10 cellular contexts compared by ENCODE assay signal in the genomic region with DNA sequence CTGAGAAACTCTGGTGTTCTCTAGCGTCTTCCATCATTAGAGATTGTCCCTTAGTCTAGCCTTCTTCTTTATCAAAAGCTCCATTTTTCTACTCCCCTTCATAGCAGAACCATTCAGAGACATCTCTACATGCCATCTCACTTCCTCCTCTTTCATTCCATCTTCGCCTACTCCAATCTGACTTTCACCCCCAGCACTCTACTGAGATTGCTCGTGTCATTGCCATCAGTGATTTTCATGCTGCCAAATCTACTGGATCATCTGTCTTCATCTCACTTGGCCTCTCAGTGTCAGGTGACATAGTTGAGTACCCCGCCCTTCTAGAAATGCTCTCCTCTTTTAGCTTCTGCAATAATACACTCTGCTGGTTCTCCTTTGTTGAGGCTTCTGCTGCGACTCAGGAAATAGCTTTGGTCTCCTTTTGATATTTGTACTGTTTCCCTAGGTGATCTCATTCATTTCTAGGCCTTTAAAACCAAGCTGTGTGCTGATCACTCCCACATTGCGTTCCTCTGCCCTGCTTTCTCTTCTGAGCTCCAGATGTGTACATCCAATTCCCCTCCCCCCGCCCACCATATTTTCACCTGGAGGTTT.
DNase-seq lines count a peak whose midpoint lies in the region; ATAC-seq and FAIRE-seq lines count a peak whose summit lies in the region.
"Had no signal": no experiment of that assay in that cellular context is flagged by ENCODE, and none has a peak within 500 bp of the region (broad histone marks: within the 10 kb centered on the region; RNA-seq: fewer than 3 reads in every experiment).

No MANE protein-coding gene starts in this region.

- ATAC-seq in CD4-positive, CD25-positive, alpha-beta regulatory T cell (ENCODE audit: low read depth in 2 of 2), result peak; percentile 59 to 87
- peak; percentile 60 for ATAC-seq in GM18858 (IDR thresholded peaks at IDR 0.05; ENCODE audit: unreplicated experiment)
- no peak for ATAC-seq in GM21717 (IDR thresholded peaks at IDR 0.05; ENCODE audit: unreplicated experiment)

- H3K27me3 Mint-ChIP-seq in CD4-positive, CD25-positive, alpha-beta regulatory T cell, result no peaks in the 10 kb centered on the region

- no peak overlapping the region for H3K27ac Mint-ChIP-seq in CD4-positive, CD25-positive, alpha-beta regulatory T cell

- FAIRE-seq in HTR-8/SVneo (lab: Jason Lieb, UNC), result peak; percentile 84

- peaks cover 8% of the 10 kb centered on the region for H3K36me3 Mint-ChIP-seq in CD4-positive, CD25-positive, alpha-beta regulatory T cell

- H3K4me1 ChIP-seq in CD4-positive, CD25-positive, alpha-beta regulatory T cell (ENCODE audit: control insufficient read depth, insufficient read depth, low read length, poor library complexity, severe bottlenecking), result peaks cover 10% of the 10 kb centered on the region

- H3K4me3 ChIP-seq in CD4-positive, CD25-positive, alpha-beta regulatory T cell (ENCODE audit: low read depth, low read length), result peak overlapping the region; percentile 13
- H3K4me3 ChIP-seq: adrenal gland had no signal

- no peak overlapping the region for H3K4me3 Mint-ChIP-seq in CD4-positive, CD25-positive, alpha-beta regulatory T cell

- DNase-seq in CD4-positive, CD25-positive, alpha-beta regulatory T cell, result peak in 2 of 3 donors; percentile 76 to 78
- DNase-seq in HTR-8/SVneo (ENCODE audit: insufficient read length, low spot score) (no peak), globus pallidus (ENCODE audit: low spot score) (no peak), pons (ENCODE audit: low spot score) (no peak)
- DNase-seq in central memory CD4-positive, alpha-beta T cell, result peak; percentile 18
- no peak for DNase-seq in activated CD8-positive, alpha-beta memory T cell treated with anti-CD3 and anti-CD28 coated beads, Interleukin-2, amount 50 U/mL, for 4 hours
- DNase-seq: adrenal gland, NCI-H1105 treated with DMSO at 0.1 percent for 48 hours had no signal

- H3K9me3 Mint-ChIP-seq in CD4-positive, CD25-positive, alpha-beta regulatory T cell, result no peaks in the 10 kb centered on the region

- H3K4me1 Mint-ChIP-seq in CD4-positive, CD25-positive, alpha-beta regulatory T cell, result peaks cover 0 to 18% (median 8%) of the 10 kb centered on the region in 4 donors

- no peaks in the 10 kb centered on the region for H3K27me3 ChIP-seq in CD4-positive, CD25-positive, alpha-beta regulatory T cell (ENCODE audit: control insufficient read depth, insufficient read depth, low read length)
- H3K27me3 ChIP-seq: adrenal gland had no signal

- H3K27ac ChIP-seq in CD4-positive, CD25-positive, alpha-beta regulatory T cell (ENCODE audit: insufficient read depth, low read length, poor library complexity, severe bottlenecking), result peak overlapping the region; percentile 16

- H3K36me3 ChIP-seq in CD4-positive, CD25-positive, alpha-beta regulatory T cell (ENCODE audit: control insufficient read depth, insufficient read depth, low read length), result peaks cover 13% of the 10 kb centered on the region
- H3K36me3 ChIP-seq: adrenal gland had no signal

- no peaks in the 10 kb centered on the region for H3K9me3 ChIP-seq in CD4-positive, CD25-positive, alpha-beta regulatory T cell (ENCODE audit: control insufficient read depth in 2 of 2, low read length in 2 of 2)
- H3K9me3 ChIP-seq: adrenal gland had no signal

Comparison
In these comparisons a context has a peak if more than half of its experiments do, and no peak if none do; other contexts are left out.
1. DNase-seq: peak in CD4-positive, CD25-positive, alpha-beta regulatory T cell (2 of 3) and central memory CD4-positive, alpha-beta T cell (single experiment); none in HTR-8/SVneo (single experiment), globus pallidus (single experiment), activated CD8-positive, alpha-beta memory T cell treated with anti-CD3 and anti-CD28 coated beads, Interleukin-2, amount 50 U/mL, for 4 hours (single experiment) and pons (single experiment).